27 cellular contexts compared by ENCODE assay signal in the genomic region with DNA sequence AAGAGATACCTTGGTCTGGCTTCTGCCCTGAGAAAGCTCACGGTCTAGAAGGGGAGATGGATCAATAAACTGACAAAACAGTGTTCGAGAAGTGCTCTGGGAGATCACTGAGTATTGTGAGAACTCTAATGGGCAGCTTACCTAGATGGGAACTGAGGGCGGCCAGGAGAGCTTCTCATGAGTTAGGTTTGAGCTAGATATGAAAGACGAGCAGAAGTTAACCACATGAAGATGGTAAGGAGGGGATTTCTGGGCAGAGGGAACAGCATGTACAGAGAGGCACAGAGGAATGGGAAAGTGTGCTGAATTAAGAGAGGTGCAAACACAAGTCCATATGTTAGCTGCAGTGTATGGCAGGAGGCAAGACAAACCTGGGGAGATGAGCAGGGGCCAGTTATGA.
"Had no signal": no experiment of that assay in that cellular context is flagged by ENCODE, and none has a peak within 500 bp of the region (broad histone marks: within the 10 kb centered on the region; RNA-seq: fewer than 3 reads in every experiment).

No MANE protein-coding gene starts in this region.

- DNase-seq: activated B cell treated with CpG ODN at 0.5 μM for 24 hours; activated CD4-positive, alpha-beta T cell treated with anti-CD3 and anti-CD28 coated beads, Interleukin-2, amount 10 ng/mL, durations not matched to agents 24 days and 14 days; activated CD8-positive, alpha-beta memory T cell treated with anti-CD3 and anti-CD28 coated beads, Interleukin-2, amount 10 ng/mL, durations not matched to agents 7 days and 5 days; activated CD8-positive, alpha-beta T cell treated with anti-CD3 and anti-CD28 coated beads for 36 hours; activated gamma-delta T cell treated with Interleukin-2 at 50 U/mL for 16 hours; activated T-cell treated with anti-CD3 and anti-CD28 coated beads for 4 hours; adrenal gland; central memory CD4-positive, alpha-beta T cell; colonic mucosa; dorsolateral prefrontal cortex; esophagus squamous epithelium; heart left ventricle; islet precursor cell; left cardiac atrium; retina; sigmoid colon; stimulated activated CD4-positive, alpha-beta T cell treated with anti-CD3 and anti-CD28 coated beads, Interleukin-15, amount 100 ng/mL, for 24 hours; stimulated activated CD8-positive, alpha-beta memory T cell treated with anti-CD3 and anti-CD28 coated beads, Interleukin-4, amount 100 ng/mL, for 48 hours; stimulated activated naive CD4-positive, alpha-beta T cell treated with Interleukin-2 at 50 U/mL for 16 hours; substantia nigra; T1000; thyroid gland had no signal

- H3K27ac Mint-ChIP-seq: activated B cell treated with CpG ODN at 0.5 μM for 24 hours; activated CD4-positive, alpha-beta T cell treated with anti-CD3 and anti-CD28 coated beads, Interleukin-2, amount 10 ng/mL, durations not matched to agents 24 days and 14 days; activated CD8-positive, alpha-beta memory T cell treated with anti-CD3 and anti-CD28 coated beads, Interleukin-2, amount 10 ng/mL, durations not matched to agents 7 days and 5 days; activated CD8-positive, alpha-beta T cell treated with anti-CD3 and anti-CD28 coated beads for 36 hours; activated T-helper 1 cell treated with anti-CD3 and anti-CD28 coated beads, Interleukin-12 subunit alpha, Interleukin-12 subunit beta, Interleukin-2, Interleukin-4 antibody, amounts not matched to agents 30 ng/mL and 10 ng/mL and 1 ng/mL, durations not matched to agents 14 hours and 24 hours and 36 hours; progenitor cell of endocrine pancreas; T-helper 1 cell treated with Interleukin-12 subunit alpha and Interleukin-12 subunit beta and Interleukin-4 antibody, amounts not matched to agents 30 μg/mL and 1 μg/mL, for 36 hours had no signal

- H3K4me3 Mint-ChIP-seq: activated B cell treated with CpG ODN at 0.5 μM for 24 hours; activated CD4-positive, alpha-beta T cell treated with anti-CD3 and anti-CD28 coated beads, Interleukin-2, amount 10 ng/mL, durations not matched to agents 24 days and 14 days; activated CD8-positive, alpha-beta memory T cell treated with anti-CD3 and anti-CD28 coated beads, Interleukin-2, amount 10 ng/mL, durations not matched to agents 7 days and 5 days; activated CD8-positive, alpha-beta T cell treated with anti-CD3 and anti-CD28 coated beads for 36 hours; activated naive CD4-positive, alpha-beta T cell treated with anti-CD3 and anti-CD28 coated beads, Interleukin-2, amount 50 U/mL, for 24 hours; activated T-helper 1 cell treated with anti-CD3 and anti-CD28 coated beads, Interleukin-12 subunit alpha, Interleukin-12 subunit beta, Interleukin-2, Interleukin-4 antibody, amounts not matched to agents 30 ng/mL and 10 ng/mL and 1 ng/mL, durations not matched to agents 14 hours and 24 hours and 36 hours; T-helper 1 cell treated with Interleukin-12 subunit alpha and Interleukin-12 subunit beta and Interleukin-4 antibody, amounts not matched to agents 30 μg/mL and 1 μg/mL, for 36 hours had no signal

- H3K27me3 Mint-ChIP-seq: activated B cell treated with CpG ODN at 0.5 μM for 24 hours; activated CD4-positive, alpha-beta T cell treated with anti-CD3 and anti-CD28 coated beads, Interleukin-2, amount 10 ng/mL, durations not matched to agents 24 days and 14 days; activated CD8-positive, alpha-beta memory T cell treated with anti-CD3 and anti-CD28 coated beads, Interleukin-2, amount 10 ng/mL, durations not matched to agents 7 days and 5 days; activated CD8-positive, alpha-beta T cell treated with anti-CD3 and anti-CD28 coated beads for 36 hours; activated naive CD4-positive, alpha-beta T cell treated with anti-CD3 and anti-CD28 coated beads, Interleukin-2, amount 50 U/mL, for 24 hours; progenitor cell of endocrine pancreas had no signal

- ATAC-seq: activated CD8-positive, alpha-beta memory T cell treated with anti-CD3 and anti-CD28 coated beads, Interleukin-2, amount 10 ng/mL, durations not matched to agents 7 days and 5 days; activated CD8-positive, alpha-beta T cell treated with anti-CD3 and anti-CD28 coated beads for 36 hours; gastroesophageal sphincter; heart left ventricle; left cardiac atrium had no signal

- H3K9me3 Mint-ChIP-seq: activated CD4-positive, alpha-beta T cell treated with anti-CD3 and anti-CD28 coated beads, Interleukin-2, amount 10 ng/mL, durations not matched to agents 24 days and 14 days had no signal
